9 cellular contexts compared by ENCODE assay signal in genomic region chr2:44291281-44292248, GRCh38. TPM values are rescaled to one million over a fixed set of nuclear protein-coding genes. Genes with fewer than 3 reads are reported as not detected.
DNase-seq lines count a peak whose midpoint lies in the region; ATAC-seq and TF ChIP-seq lines count a peak whose summit lies in the region.
"Had no signal": no experiment of that assay in that cellular context is flagged by ENCODE, and none has a peak within 500 bp of the region (broad histone marks: within the 10 kb centered on the region; RNA-seq: fewer than 3 reads in every experiment).

No MANE protein-coding gene starts in this region.

- no peak for ATAC-seq in HG03025 (IDR thresholded peaks at IDR 0.05; ENCODE audit: low FRiP score, unreplicated experiment)
- ATAC-seq in HG02885 (IDR thresholded peaks at IDR 0.05; ENCODE audit: poor library complexity, unreplicated experiment), result no peak

- H3K9me3 ChIP-seq in SJSA1 (replicated peaks), result no peaks in the 10 kb centered on the region
- H3K9me3 ChIP-seq: neutrophil had no signal

- no peaks in the 10 kb centered on the region for H3K36me3 ChIP-seq in SJSA1
- H3K36me3 ChIP-seq: neutrophil had no signal

- CTCF ChIA-PET in HEK293T (lab: Yijun Ruan, JAX), result interaction anchor here (0.5 to 1.9 kb wide), 6 partner anchors 26 to 253 kb away, joined by 3 to 6 read pairs (median 3); no protein-coding TSS in a partner anchor

- H3K4me1 ChIP-seq in SJSA1 (replicated peaks), result peaks cover 20% of the 10 kb centered on the region

- DNase-seq in CD1c-positive myeloid dendritic cell (ENCODE audit: extremely low spot score) (peak; percentile 9), HEK293T (ENCODE audit: extremely low spot score) (peak; percentile 40), SJSA1 (ENCODE audit: low read depth in 1 of 2, low spot score in 2 of 2) (peak; percentile 65 to 71), fibroblast of mammary gland (ENCODE audit: low read depth) (peak; percentile 79), occipital lobe (lab: John Stamatoyannopoulos, UW) (peak; percentile 29)
- DNase-seq in activated CD4-positive, CD25-positive, alpha-beta regulatory T cell treated with anti-CD3 and anti-CD28 coated beads, Interleukin-2, amount 50 U/mL, for 72 hours, result no peak

- H3K4me3 ChIP-seq in SJSA1, result no peak overlapping the region
- no peak overlapping the region for H3K4me3 ChIP-seq in fibroblast of mammary gland (ENCODE audit: control insufficient read depth, low read depth, low read length)

- no peak overlapping the region for H3K27ac ChIP-seq in SJSA1
- H3K27ac ChIP-seq: neutrophil had no signal

- POLR2A ChIA-PET in HEK293T (lab: Yijun Ruan, JAX), result no interaction called here

- peak; percentile 65 for TF ChIP-seq CTCF in fibroblast of mammary gland (conservative IDR thresholded peaks at IDR 0.05; ENCODE audit: control insufficient read depth, insufficient read depth, low read depth, low read length)

- H3K27me3 ChIP-seq in SJSA1 (replicated peaks), result no peaks in the 10 kb centered on the region
- H3K27me3 ChIP-seq: neutrophil had no signal

TF ChIP-seq in HEK293T, 16 proteins besides CTCF, POLR2A, EP300 and RAD21:
- TF ChIP-seq ELF4 (IDR thresholded peaks at IDR 0.05), result no peak
- no peak for TF ChIP-seq FOXK2 (IDR thresholded peaks at IDR 0.05)
- no peak for TF ChIP-seq L3MBTL2 (conservative IDR thresholded peaks at IDR 0.05)

RNA-seq across cellular contexts. Expression of gene SLC3A1, which starts 16.3 kb away (rescaled TPM):
- total RNA-seq in SJSA1 (2014; rRNA removed; shearing (Covaris generic)), result not detected in 2 replicates
- total RNA-seq in occipital lobe, result 0.16 TPM
